Comparison of ENCODE assay signal across 8 cellular contexts in genomic region chr16:75402821-75403475, GRCh38. TPM values are rescaled to one million over a fixed set of nuclear protein-coding genes. Genes with fewer than 3 reads are reported as not detected.
DNase-seq lines count a peak whose midpoint lies in the region; ATAC-seq, FAIRE-seq and TF ChIP-seq lines count a peak whose summit lies in the region.

No MANE protein-coding gene starts in this region.

- no peak overlapping the region for H3K4me3 Mint-ChIP-seq in activated T-helper 1 cell treated with anti-CD3 and anti-CD28 coated beads, Interleukin-12 subunit alpha, Interleukin-12 subunit beta, Interleukin-2, Interleukin-4 antibody, amounts not matched to agents 30 ng/mL and 10 ng/mL and 1 ng/mL, durations not matched to agents 14 hours and 24 hours and 36 hours

- FAIRE-seq in HTR-8/SVneo (lab: Jason Lieb, UNC), result no peak

- no peaks in the 10 kb centered on the region for H3K27me3 ChIP-seq in hepatocyte
- H3K27me3 ChIP-seq in suprapubic skin, result no peaks in the 10 kb centered on the region

- no peak for ATAC-seq in GM19452 (IDR thresholded peaks at IDR 0.05; ENCODE audit: unreplicated experiment)

- H2AFZ ChIP-seq in hepatocyte, result no peak overlapping the region

- no peaks in the 10 kb centered on the region for H3K27me3 Mint-ChIP-seq in activated T-helper 1 cell treated with anti-CD3 and anti-CD28 coated beads, Interleukin-12 subunit alpha, Interleukin-12 subunit beta, Interleukin-2, Interleukin-4 antibody, amounts not matched to agents 30 ng/mL and 10 ng/mL and 1 ng/mL, durations not matched to agents 14 hours and 24 hours and 36 hours (ENCODE audit: insufficient read depth)

- H3K4me2 ChIP-seq in hepatocyte, result no peak overlapping the region

- peaks cover 7% of the 10 kb centered on the region for H3K79me2 ChIP-seq in hepatocyte

- H3K27ac ChIP-seq in hepatocyte (peak overlapping the region; percentile 73), suprapubic skin (peak overlapping the region; percentile 53)

- no peaks in the 10 kb centered on the region for H3K4me1 ChIP-seq in hepatocyte (ENCODE audit: insufficient read depth)
- peaks cover 15% of the 10 kb centered on the region for H3K4me1 ChIP-seq in suprapubic skin

- H3K9me3 Mint-ChIP-seq in activated T-helper 1 cell treated with anti-CD3 and anti-CD28 coated beads, Interleukin-12 subunit alpha, Interleukin-12 subunit beta, Interleukin-2, Interleukin-4 antibody, amounts not matched to agents 30 ng/mL and 10 ng/mL and 1 ng/mL, durations not matched to agents 14 hours and 24 hours and 36 hours, result no peaks in the 10 kb centered on the region

- no peak for TF ChIP-seq POLR2A in suprapubic skin (IDR thresholded peaks at IDR 0.05)

- no peaks in the 10 kb centered on the region for H3K9me2 ChIP-seq in hepatocyte (replicated peaks; ENCODE audit: insufficient read depth)

- TF ChIP-seq CTCF in hepatocyte (IDR thresholded peaks at IDR 0.05; ENCODE audit: poor library complexity), result peak; percentile 75
- peak; percentile 53 to 55 for TF ChIP-seq CTCF in suprapubic skin (IDR thresholded peaks at IDR 0.05)

- H3K9me3 ChIP-seq in hepatocyte (ENCODE audit: low read depth) (no peaks in the 10 kb centered on the region), suprapubic skin (no peaks in the 10 kb centered on the region)

- H3K36me3 Mint-ChIP-seq in activated T-helper 1 cell treated with anti-CD3 and anti-CD28 coated beads, Interleukin-12 subunit alpha, Interleukin-12 subunit beta, Interleukin-2, Interleukin-4 antibody, amounts not matched to agents 30 ng/mL and 10 ng/mL and 1 ng/mL, durations not matched to agents 14 hours and 24 hours and 36 hours (ENCODE audit: low read depth), result peaks cover 8% of the 10 kb centered on the region

- H3K36me3 ChIP-seq in hepatocyte (replicated peaks; ENCODE audit: insufficient read depth, low read depth) (no peaks in the 10 kb centered on the region), suprapubic skin (peaks cover 23% of the 10 kb centered on the region)

- peaks cover 12% of the 10 kb centered on the region for H3K4me1 Mint-ChIP-seq in activated T-helper 1 cell treated with anti-CD3 and anti-CD28 coated beads, Interleukin-12 subunit alpha, Interleukin-12 subunit beta, Interleukin-2, Interleukin-4 antibody, amounts not matched to agents 30 ng/mL and 10 ng/mL and 1 ng/mL, durations not matched to agents 14 hours and 24 hours and 36 hours (ENCODE audit: low read depth)

- intact Hi-C loops in activated T-helper 1 cell treated with anti-CD3 and anti-CD28 coated beads, Interleukin-12 subunit alpha, Interleukin-12 subunit beta, Interleukin-2, Interleukin-4 antibody, amounts not matched to agents 30 ng/mL and 10 ng/mL and 1 ng/mL, durations not matched to agents 14 hours and 24 hours and 36 hours (cut with micrococcal nuclease), result loop anchor here (1.0 to 2.0 kb wide), 6 partner anchors 12 to 204 kb away; partner anchors contain the start of genes CFDP1 and TMEM170A

- no peak for TF ChIP-seq EP300 in suprapubic skin (IDR thresholded peaks at IDR 0.05)

- WGBS in hepatocyte (ENCODE audit: low lambda C conversion rate, missing lambda C conversion rate), result 38% methylated on average over 3 of the region's 3 CpGs
- WGBS in suprapubic skin, result 36% methylated on average over 3 of the region's 3 CpGs

- no peaks in the 10 kb centered on the region for H4K20me1 ChIP-seq in hepatocyte (ENCODE audit: insufficient read depth, poor library complexity, severe bottlenecking)

- peak overlapping the region; percentile 15 for H3K27ac Mint-ChIP-seq in activated T-helper 1 cell treated with anti-CD3 and anti-CD28 coated beads, Interleukin-12 subunit alpha, Interleukin-12 subunit beta, Interleukin-2, Interleukin-4 antibody, amounts not matched to agents 30 ng/mL and 10 ng/mL and 1 ng/mL, durations not matched to agents 14 hours and 24 hours and 36 hours

- DNase-seq in NCI-H2196 treated with DMSO at 0.1 percent for 48 hours (lab: John Stamatoyannopoulos, UW; ENCODE audit: unreplicated experiment), result peak; percentile 2
- no peak for DNase-seq in NCI-H2196 (lab: John Stamatoyannopoulos, UW; ENCODE audit: unreplicated experiment)
- peak; percentile 48 for DNase-seq in HTR-8/SVneo (ENCODE audit: insufficient read length, low spot score)
- no peak for DNase-seq in activated T-helper 1 cell treated with anti-CD3 and anti-CD28 coated beads, Interleukin-12 subunit alpha, Interleukin-12 subunit beta, Interleukin-2, Interleukin-4 antibody, amounts not matched to agents 30 ng/mL and 10 ng/mL and 1 ng/mL, durations not matched to agents 14 hours and 24 hours and 36 hours (ENCODE audit: low spot score)
- peak; percentile 47 for DNase-seq in hepatocyte (ENCODE audit: low spot score)
- no peak for DNase-seq in suprapubic skin (ENCODE audit: low spot score in 2 of 2)
- no peak for DNase-seq in NK-92 treated with Interleukin-12 subunit alpha and Interleukin-12 subunit beta, amount 100 ng/mL, for 24 hours (lab: John Stamatoyannopoulos, UW)

- no peak overlapping the region for H3K4me3 ChIP-seq in hepatocyte
- no peak overlapping the region for H3K4me3 ChIP-seq in suprapubic skin

RNA-seq across cellular contexts. Expression of gene CFDP1, which starts 30.4 kb away (rescaled TPM):
- total RNA-seq in activated T-helper 1 cell treated with anti-CD3 and anti-CD28 coated beads, Interleukin-12 subunit alpha, Interleukin-12 subunit beta, Interleukin-2, Interleukin-4 antibody, amounts not matched to agents 30 ng/mL and 10 ng/mL and 1 ng/mL, durations not matched to agents 14 hours and 24 hours and 36 hours, result 35.4 TPM in 2 replicates
- total RNA-seq in hepatocyte (106 and 116 TPM in 2 replicates), suprapubic skin (10 to 100 TPM; 36.7 to 81.4 (median 48.2) TPM)
- polyA plus RNA-seq in hepatocyte, result 97.1 and 114 TPM in 2 replicates

Comparison
In these comparisons a context has a peak if more than half of its experiments do, and no peak if none do; other contexts are left out.
1. DNase-seq: peak in NCI-H2196 treated with DMSO at 0.1 percent for 48 hours (single experiment), HTR-8/SVneo (single experiment) and hepatocyte (single experiment); none in NCI-H2196 (single experiment), activated T-helper 1 cell treated with anti-CD3 and anti-CD28 coated beads, Interleukin-12 subunit alpha, Interleukin-12 subunit beta, Interleukin-2, Interleukin-4 antibody, amounts not matched to agents 30 ng/mL and 10 ng/mL and 1 ng/mL, durations not matched to agents 14 hours and 24 hours and 36 hours (single experiment), suprapubic skin (0 of 2) and NK-92 treated with Interleukin-12 subunit alpha and Interleukin-12 subunit beta, amount 100 ng/mL, for 24 hours (single experiment).